8 cellular contexts compared by ENCODE assay signal in the genomic region with DNA sequence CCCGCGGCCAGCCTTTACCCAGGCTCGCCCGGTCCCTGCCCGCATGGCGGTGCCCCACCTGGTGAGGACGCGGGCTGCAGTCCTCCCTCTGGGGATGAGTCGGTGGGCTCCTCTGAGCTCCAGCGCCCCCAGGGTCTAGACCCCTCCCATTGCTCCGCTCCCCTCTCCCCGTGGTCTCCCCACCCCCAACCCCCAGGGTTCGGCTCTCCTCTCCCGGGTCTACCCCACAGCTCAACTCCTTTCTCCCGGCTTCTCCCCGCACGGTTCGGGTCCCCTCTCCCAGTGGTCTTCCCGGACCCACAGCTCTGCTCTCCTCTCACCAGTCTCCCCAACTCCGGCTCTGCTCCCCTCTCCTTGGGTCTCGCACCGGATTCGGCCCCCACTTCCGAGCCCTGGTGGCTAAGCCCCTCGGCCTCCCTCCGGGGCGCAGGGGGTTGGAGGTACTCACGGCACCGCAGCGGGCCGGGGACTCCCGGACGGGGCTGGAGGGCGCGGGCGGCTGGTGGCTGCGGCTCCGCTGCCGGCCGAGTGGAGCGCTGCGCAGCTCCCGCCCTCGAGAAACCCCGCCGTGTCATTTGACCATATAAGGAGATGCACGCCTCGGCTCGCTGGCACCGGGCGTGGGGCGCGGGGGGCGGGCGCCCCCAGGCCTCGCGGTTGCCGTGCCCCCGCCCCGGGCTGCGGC. TPM values are rescaled to one million over a fixed set of nuclear protein-coding genes. Genes with fewer than 3 reads are reported as not detected.
DNase-seq lines count a peak whose midpoint lies in the region; ATAC-seq, FAIRE-seq and TF ChIP-seq lines count a peak whose summit lies in the region.

A gene with protein sequence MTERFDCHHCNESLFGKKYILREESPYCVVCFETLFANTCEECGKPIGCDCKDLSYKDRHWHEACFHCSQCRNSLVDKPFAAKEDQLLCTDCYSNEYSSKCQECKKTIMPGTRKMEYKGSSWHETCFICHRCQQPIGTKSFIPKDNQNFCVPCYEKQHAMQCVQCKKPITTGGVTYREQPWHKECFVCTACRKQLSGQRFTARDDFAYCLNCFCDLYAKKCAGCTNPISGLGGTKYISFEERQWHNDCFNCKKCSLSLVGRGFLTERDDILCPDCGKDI (minus strand): TSS at position 530 of the 685 bp plus-strand sequence. CDS start 12,535 bp downstream, outside the sequence.

- H3K27me3 ChIP-seq in keratinocyte (ENCODE audit: control insufficient read depth, extremely low read depth, insufficient read depth, low read length) = no peaks in the 10 kb centered on the region

- H3K9ac ChIP-seq in keratinocyte (ENCODE audit: control insufficient read depth, extremely low read depth, insufficient read depth, low read length) = peak within 1 kb of the TSS; percentile 98

- ATAC-seq in GM18498 (IDR thresholded peaks at IDR 0.05; ENCODE audit: unreplicated experiment) (peak; percentile 100), HG02642 (IDR thresholded peaks at IDR 0.05; ENCODE audit: poor library complexity, unreplicated experiment) (peak; percentile 100), activated B cell treated with CpG ODN at 0.5 μM for 24 hours (ENCODE audit: low read depth) (peak; percentile 99)

- H4K20me1 ChIP-seq in keratinocyte (ENCODE audit: control insufficient read depth, extremely low read depth, insufficient read depth, low read length) = peaks cover 21% of the 10 kb centered on the region

- peak; percentile 20 for DNase-seq in NCI-H128 (lab: John Stamatoyannopoulos, UW; ENCODE audit: unreplicated experiment)
- DNase-seq in activated B cell treated with CpG ODN at 0.5 μM for 24 hours = peak; percentile 48
- peak; percentile 83 to 88 for DNase-seq in cardiac fibroblast (ENCODE audit: low read depth in 2 of 2)
- no peak for DNase-seq in keratinocyte (ENCODE audit: low read depth, low spot score)
- DNase-seq in stimulated activated CD4-positive, alpha-beta T cell treated with anti-CD3 and anti-CD28 coated beads, Interleukin-15, amount 100 ng/mL, for 48 hours (ENCODE audit: low read depth in 2 of 2) = peak; percentile 58 to 61
- DNase-seq in superior temporal gyrus (ENCODE audit: extremely low spot score) = no peak

- peak within 1 kb of the TSS; percentile 42 for H2AFZ ChIP-seq in keratinocyte (ENCODE audit: control insufficient read depth, low read length)

- POLR2A ChIA-PET in activated B cell treated with CpG ODN at 0.5 μM for 24 hours (lab: Charles Lee) = no interaction called here

- peaks cover 7% of the 10 kb centered on the region for H3K4me1 Mint-ChIP-seq in activated B cell treated with CpG ODN at 0.5 μM for 24 hours

- H3K79me2 ChIP-seq in keratinocyte (ENCODE audit: control insufficient read depth, insufficient read depth, low read length) = peaks cover 44% of the 10 kb centered on the region

- peaks cover 9% of the 10 kb centered on the region for H3K9me1 ChIP-seq in keratinocyte (ENCODE audit: control insufficient read depth, extremely low read depth, insufficient read depth, low read length)

- H3K27ac ChIP-seq in keratinocyte (ENCODE audit: control insufficient read depth, insufficient read depth, low read length) = peak within 1 kb of the TSS; percentile 97

- peak within 1 kb of the TSS; percentile 73 for H3K4me3 Mint-ChIP-seq in activated B cell treated with CpG ODN at 0.5 μM for 24 hours

- H3K9me3 Mint-ChIP-seq in activated B cell treated with CpG ODN at 0.5 μM for 24 hours = no peaks in the 10 kb centered on the region

- H3K4me2 ChIP-seq in keratinocyte (ENCODE audit: control insufficient read depth, extremely low read depth, insufficient read depth, low read depth, low read length) = peak within 1 kb of the TSS; percentile 89

- H3K4me1 ChIP-seq in keratinocyte (ENCODE audit: control insufficient read depth, extremely low read depth, insufficient read depth, low read length) = peaks cover 28% of the 10 kb centered on the region

- dilution Hi-C loops in keratinocyte (cut with MboI; ENCODE audit: extremely low pct_ligation_motif_present, low sequenced_read_pairs) = no loop called here

- peaks cover 53% of the 10 kb centered on the region for H3K27me3 Mint-ChIP-seq in activated B cell treated with CpG ODN at 0.5 μM for 24 hours

- FAIRE-seq in keratinocyte (lab: Jason Lieb, UNC) = no peak

- no peaks in the 10 kb centered on the region for H3K9me3 ChIP-seq in keratinocyte (ENCODE audit: control insufficient read depth, low read depth, low read length)

- no peaks in the 10 kb centered on the region for H3K36me3 Mint-ChIP-seq in activated B cell treated with CpG ODN at 0.5 μM for 24 hours (ENCODE audit: low read depth)

- H3K27ac Mint-ChIP-seq in activated B cell treated with CpG ODN at 0.5 μM for 24 hours = peak within 1 kb of the TSS; percentile 24

- H3K36me3 ChIP-seq in keratinocyte (ENCODE audit: control insufficient read depth in 2 of 2, extremely low read depth in 1 of 2, insufficient read depth in 2 of 2, low read length in 2 of 2) = peaks cover 11 to 21% of the 10 kb centered on the region in 2 experiments

- TF ChIP-seq CTCF in activated B cell treated with CpG ODN at 0.5 μM for 24 hours (IDR thresholded peaks at IDR 0.05) (no peak), cardiac fibroblast (IDR thresholded peaks at IDR 0.05; ENCODE audit: low read depth, low read length) (peak; percentile 25), keratinocyte (optimal IDR thresholded peaks at IDR 0.05 in 1 of 3, IDR thresholded peaks at IDR 0.05 in 1 of 3, conservative IDR thresholded peaks at IDR 0.05 in 1 of 3; ENCODE audit: extremely low read depth in 1 of 3, insufficient read depth in 2 of 3, low read length in 3 of 3) (peak; percentile 37 to 64 (median 62))

- CTCF ChIA-PET in activated B cell treated with CpG ODN at 0.5 μM for 24 hours (lab: Charles Lee) = no interaction called here

- intact Hi-C loops in activated B cell treated with CpG ODN at 0.5 μM for 24 hours (cut with micrococcal nuclease) = no loop called here

- H3K4me3 ChIP-seq in cardiac fibroblast (replicated peaks in 1 of 2; ENCODE audit: low read depth in 2 of 2, low read length in 2 of 2) (peak within 1 kb of the TSS; percentile 94 to 99), keratinocyte (ENCODE audit: control insufficient read depth in 2 of 3, extremely low read depth in 1 of 3, insufficient read depth in 2 of 3, low read depth in 1 of 3, low read length in 3 of 3) (peak within 1 kb of the TSS; percentile 66 to 99 (median 99))

RNA-seq across cellular contexts. Expression of the gene that starts here (rescaled TPM):
- total RNA-seq in activated B cell treated with CpG ODN at 0.5 μM for 24 hours = 0.16 and 0.27 TPM in 2 replicates
- polyA plus RNA-seq in keratinocyte = 132 to 175 TPM (median 144 TPM) in 3 replicates
- 27.1 TPM for polyA plus RNA-seq in keratinocyte (2011; ENCODE audit: low read depth)
- 139 and 154 TPM in 2 replicates for polyA plus RNA-seq in keratinocyte (2011; cell fraction: cytosol; rRNA removed)
- 104 and 114 TPM in 2 replicates for polyA plus RNA-seq in keratinocyte (2011; cell fraction: nucleus; rRNA removed)
- 91.4 and 116 TPM in 2 replicates for polyA plus RNA-seq in keratinocyte (2012; ENCODE audit: low replicate concordance)
- 130 to 194 TPM (median 145 TPM) in 3 replicates for polyA minus RNA-seq in keratinocyte
- 77.3 TPM for polyA minus RNA-seq in keratinocyte (2011; cell fraction: cytosol; rRNA and poly(A)+ RNA removed)
- polyA minus RNA-seq in keratinocyte (2011; cell fraction: nucleus; rRNA and poly(A)+ RNA removed) = 44.9 and 62.7 TPM in 2 replicates

Comparison
In these comparisons a context has a peak if more than half of its experiments do, and no peak if none do; other contexts are left out.
1. Peak in DNase-seq and ATAC-seq in activated B cell treated with CpG ODN at 0.5 μM for 24 hours; RNA of the gene not detected or under 1 TPM.
2. DNase-seq: peak in NCI-H128 (single experiment), cardiac fibroblast (2 of 2) and stimulated activated CD4-positive, alpha-beta T cell treated with anti-CD3 and anti-CD28 coated beads, Interleukin-15, amount 100 ng/mL, for 48 hours (2 of 2); none in keratinocyte (single experiment) and superior temporal gyrus (single experiment).
3. Peak in every context shown above with its lines, with median percentiles within 50 percentile points of each other: ATAC-seq.